17 cellular contexts compared by ENCODE assay signal in the genomic region with DNA sequence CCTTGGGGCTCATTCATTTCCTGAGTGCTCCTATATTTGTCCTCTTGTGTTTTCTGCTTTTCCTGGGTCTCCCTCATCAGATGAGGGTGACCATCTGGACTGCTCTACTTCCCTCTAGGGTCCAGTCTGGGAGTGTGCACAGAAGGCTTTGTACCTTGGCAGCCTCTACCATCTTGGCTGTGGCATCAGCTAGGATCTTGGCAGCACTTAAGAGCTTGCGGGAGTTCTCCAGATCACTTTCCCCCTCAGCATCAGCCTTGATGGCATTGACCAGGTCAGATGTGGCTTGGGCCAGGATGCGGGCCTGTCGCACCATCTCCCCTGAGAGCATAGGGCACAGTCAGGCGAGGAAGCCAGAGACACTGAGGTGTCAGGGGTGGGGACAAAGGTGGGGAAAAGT. TPM values are rescaled to one million over a fixed set of nuclear protein-coding genes. Genes with fewer than 3 reads are reported as not detected.
DNase-seq lines count a peak whose midpoint lies in the region; ATAC-seq and TF ChIP-seq lines count a peak whose summit lies in the region.
"Had no signal": no experiment of that assay in that cellular context is flagged by ENCODE, and none has a peak within 500 bp of the region (broad histone marks: within the 10 kb centered on the region; RNA-seq: fewer than 3 reads in every experiment).

No MANE protein-coding gene starts in this region.

- TF ChIP-seq CTCF in activated CD8-positive, alpha-beta T cell treated with anti-CD3 and anti-CD28 coated beads for 36 hours (IDR thresholded peaks at IDR 0.05), result no peak
- TF ChIP-seq CTCF in foreskin fibroblast (IDR thresholded peaks at IDR 0.05; ENCODE audit: low read depth, low read length) (peak; percentile 6), tibial artery (IDR thresholded peaks at IDR 0.05) (peak; percentile 31 to 40)

- H3K27me3 ChIP-seq in tibial artery, result no peaks in the 10 kb centered on the region
- H3K27me3 ChIP-seq: colonic mucosa, transverse colon had no signal

- H3K36me3 Mint-ChIP-seq in activated CD4-positive, alpha-beta memory T cell treated with anti-CD3 and anti-CD28 coated beads, Interleukin-2, amount 10 ng/mL, durations not matched to agents 7 days and 5 days (ENCODE audit: low read depth), result peaks cover 91% of the 10 kb centered on the region
- peaks cover 61% of the 10 kb centered on the region for H3K36me3 Mint-ChIP-seq in activated CD4-positive, alpha-beta memory T cell treated with anti-CD3 and anti-CD28 coated beads for 36 hours
- peaks cover 46% of the 10 kb centered on the region for H3K36me3 Mint-ChIP-seq in activated CD8-positive, alpha-beta T cell treated with anti-CD3 and anti-CD28 coated beads for 36 hours (ENCODE audit: low read depth)

- peaks cover 98 to 100% (median 100%) of the 10 kb centered on the region in 3 donors for H3K36me3 ChIP-seq in tibial artery

- H3K4me3 ChIP-seq in foreskin fibroblast (ENCODE audit: low read depth in 1 of 2, low read length in 2 of 2) (no peak overlapping the region), tibial artery (no peak overlapping the region)
- H3K4me3 ChIP-seq: colonic mucosa, skin epidermis, transverse colon had no signal

- peak overlapping the region; percentile 4 for H3K27ac Mint-ChIP-seq in activated CD4-positive, alpha-beta memory T cell treated with anti-CD3 and anti-CD28 coated beads, Interleukin-2, amount 10 ng/mL, durations not matched to agents 7 days and 5 days
- H3K27ac Mint-ChIP-seq in activated CD4-positive, alpha-beta memory T cell treated with anti-CD3 and anti-CD28 coated beads for 36 hours, result no peak overlapping the region
- peak overlapping the region; percentile 58 for H3K27ac Mint-ChIP-seq in activated CD8-positive, alpha-beta T cell treated with anti-CD3 and anti-CD28 coated beads for 36 hours
- H3K27ac Mint-ChIP-seq: activated CD4-positive, alpha-beta T cell treated with anti-CD3 and anti-CD28 coated beads, Interleukin-2, amount 10 ng/mL, durations not matched to agents 7 days and 5 days had no signal

- H3K4me1 Mint-ChIP-seq in activated CD4-positive, alpha-beta memory T cell treated with anti-CD3 and anti-CD28 coated beads, Interleukin-2, amount 10 ng/mL, durations not matched to agents 7 days and 5 days, result no peaks in the 10 kb centered on the region
- peaks cover 15% of the 10 kb centered on the region for H3K4me1 Mint-ChIP-seq in activated CD4-positive, alpha-beta memory T cell treated with anti-CD3 and anti-CD28 coated beads for 36 hours (ENCODE audit: low read depth)
- H3K4me1 Mint-ChIP-seq in activated CD8-positive, alpha-beta T cell treated with anti-CD3 and anti-CD28 coated beads for 36 hours (ENCODE audit: low read depth), result peaks cover 4% of the 10 kb centered on the region
- H3K4me1 Mint-ChIP-seq: activated CD4-positive, alpha-beta T cell treated with anti-CD3 and anti-CD28 coated beads, Interleukin-2, amount 10 ng/mL, durations not matched to agents 7 days and 5 days had no signal

- intact Hi-C loops in activated CD4-positive, alpha-beta memory T cell treated with anti-CD3 and anti-CD28 coated beads for 36 hours (cut with micrococcal nuclease), result no loop called here
- intact Hi-C loops in activated CD8-positive, alpha-beta T cell treated with anti-CD3 and anti-CD28 coated beads for 36 hours (cut with micrococcal nuclease), result no loop called here
- intact Hi-C loops in tibial artery (cut with DNase I; ENCODE audit: low total_unique reads), result no loop called here

- CTCF ChIA-PET in activated CD4-positive, alpha-beta memory T cell treated with anti-CD3 and anti-CD28 coated beads, Interleukin-2, amount 10 ng/mL, durations not matched to agents 7 days and 5 days (lab: Charles Lee), result interaction anchor here (1.7 kb wide), 1 partner anchor 11 kb away, joined by 6 read pairs; no protein-coding TSS in a partner anchor
- CTCF ChIA-PET in activated CD4-positive, alpha-beta memory T cell treated with anti-CD3 and anti-CD28 coated beads for 36 hours (lab: Charles Lee), result interaction anchor here (6.5 kb wide), 1 partner anchor 20 kb away, joined by 55 read pairs; no protein-coding TSS in a partner anchor
- CTCF ChIA-PET in activated CD8-positive, alpha-beta T cell treated with anti-CD3 and anti-CD28 coated beads for 36 hours (lab: Charles Lee), result interaction anchor here (1.4 to 15.2 kb wide), 2 partner anchors 11 to 20 kb away, joined by 7 to 121 read pairs; no protein-coding TSS in a partner anchor

- no peaks in the 10 kb centered on the region for H3K27me3 Mint-ChIP-seq in activated CD4-positive, alpha-beta memory T cell treated with anti-CD3 and anti-CD28 coated beads, Interleukin-2, amount 10 ng/mL, durations not matched to agents 7 days and 5 days
- no peaks in the 10 kb centered on the region for H3K27me3 Mint-ChIP-seq in activated CD4-positive, alpha-beta memory T cell treated with anti-CD3 and anti-CD28 coated beads for 36 hours
- no peaks in the 10 kb centered on the region for H3K27me3 Mint-ChIP-seq in activated CD8-positive, alpha-beta T cell treated with anti-CD3 and anti-CD28 coated beads for 36 hours
- H3K27me3 Mint-ChIP-seq: activated CD4-positive, alpha-beta T cell treated with anti-CD3 and anti-CD28 coated beads, Interleukin-2, amount 10 ng/mL, durations not matched to agents 7 days and 5 days; IgD-negative memory B cell; naive thymus-derived CD4-positive, alpha-beta T cell had no signal

- H3K4me1 ChIP-seq in tibial artery, result peaks cover 0 to 11% (median 3%) of the 10 kb centered on the region in 4 donors
- H3K4me1 ChIP-seq: colonic mucosa, transverse colon had no signal

- no peak for ATAC-seq in activated CD8-positive, alpha-beta T cell treated with anti-CD3 and anti-CD28 coated beads for 36 hours
- ATAC-seq: naive thymus-derived CD4-positive, alpha-beta T cell had no signal

- H3K4me3 Mint-ChIP-seq in activated CD4-positive, alpha-beta memory T cell treated with anti-CD3 and anti-CD28 coated beads, Interleukin-2, amount 10 ng/mL, durations not matched to agents 7 days and 5 days, result no peak overlapping the region
- H3K4me3 Mint-ChIP-seq in activated CD4-positive, alpha-beta memory T cell treated with anti-CD3 and anti-CD28 coated beads for 36 hours, result no peak overlapping the region
- H3K4me3 Mint-ChIP-seq in activated CD8-positive, alpha-beta T cell treated with anti-CD3 and anti-CD28 coated beads for 36 hours, result no peak overlapping the region
- H3K4me3 Mint-ChIP-seq: activated CD4-positive, alpha-beta T cell treated with anti-CD3 and anti-CD28 coated beads, Interleukin-2, amount 10 ng/mL, durations not matched to agents 7 days and 5 days; naive thymus-derived CD4-positive, alpha-beta T cell had no signal

- no peaks in the 10 kb centered on the region for H3K9me3 Mint-ChIP-seq in activated CD4-positive, alpha-beta memory T cell treated with anti-CD3 and anti-CD28 coated beads, Interleukin-2, amount 10 ng/mL, durations not matched to agents 7 days and 5 days
- H3K9me3 Mint-ChIP-seq in activated CD4-positive, alpha-beta memory T cell treated with anti-CD3 and anti-CD28 coated beads for 36 hours, result no peaks in the 10 kb centered on the region
- no peaks in the 10 kb centered on the region for H3K9me3 Mint-ChIP-seq in activated CD8-positive, alpha-beta T cell treated with anti-CD3 and anti-CD28 coated beads for 36 hours
- H3K9me3 Mint-ChIP-seq: activated CD4-positive, alpha-beta T cell treated with anti-CD3 and anti-CD28 coated beads, Interleukin-2, amount 10 ng/mL, durations not matched to agents 7 days and 5 days; IgD-negative memory B cell had no signal

- H3K9me3 ChIP-seq in tibial artery, result no peaks in the 10 kb centered on the region
- H3K9me3 ChIP-seq: colonic mucosa, transverse colon had no signal

- POLR2A ChIA-PET in activated CD4-positive, alpha-beta memory T cell treated with anti-CD3 and anti-CD28 coated beads, Interleukin-2, amount 10 ng/mL, durations not matched to agents 7 days and 5 days (lab: Charles Lee), result no interaction called here
- POLR2A ChIA-PET in activated CD4-positive, alpha-beta memory T cell treated with anti-CD3 and anti-CD28 coated beads for 36 hours (lab: Charles Lee), result interaction anchor here (0.9 to 1.4 kb wide), 2 partner anchors 12 to 20 kb away, joined by 3 to 5 read pairs; no protein-coding TSS in a partner anchor
- POLR2A ChIA-PET in activated CD8-positive, alpha-beta T cell treated with anti-CD3 and anti-CD28 coated beads for 36 hours (lab: Charles Lee), result interaction anchor here (1.1 to 1.7 kb wide), 3 partner anchors 12 to 68 kb away, joined by 3 to 5 read pairs (median 4); no protein-coding TSS in a partner anchor

- DNase-seq in activated CD4-positive, alpha-beta memory T cell treated with anti-CD3 and anti-CD28 coated beads, Interleukin-2, amount 10 ng/mL, durations not matched to agents 7 days and 5 days, result no peak
- DNase-seq in activated CD4-positive, alpha-beta memory T cell treated with anti-CD3 and anti-CD28 coated beads for 36 hours, result no peak
- no peak for DNase-seq in activated CD8-positive, alpha-beta T cell treated with anti-CD3 and anti-CD28 coated beads for 36 hours
- no peak for DNase-seq in foreskin fibroblast
- DNase-seq in tibial artery, result no peak
- no peak for DNase-seq in activated naive CD4-positive, alpha-beta T cell treated with anti-CD3 and anti-CD28 coated beads, Interleukin-2, amount 50 U/mL, for 16 hours
- DNase-seq in NCI-H128 (lab: John Stamatoyannopoulos, UW; ENCODE audit: unreplicated experiment), result no peak
- no peak for DNase-seq in NCI-H1105 (lab: John Stamatoyannopoulos, UW)
- DNase-seq: activated CD4-positive, alpha-beta T cell treated with anti-CD3 and anti-CD28 coated beads, Interleukin-2, amount 10 ng/mL, durations not matched to agents 7 days and 5 days; activated effector memory CD4-positive, alpha-beta T cell treated with Interleukin-2 at 50 U/mL for 16 hours; colonic mucosa; islet precursor cell; naive thymus-derived CD4-positive, alpha-beta T cell; NCI-H2081 treated with DMSO at 0.1 percent for 48 hours; transverse colon had no signal

- H3K27ac ChIP-seq in tibial artery, result peak overlapping the region; percentile 60 to 66
- H3K27ac ChIP-seq: colonic mucosa, skin epidermis, transverse colon had no signal

RNA-seq across cellular contexts. Expression of a gene that starts 15.8 kb away (rescaled TPM):
- 100 to 1,000 TPM; 341 to 354 TPM for total RNA-seq in activated CD4-positive, alpha-beta memory T cell treated with anti-CD3 and anti-CD28 coated beads, Interleukin-2, amount 10 ng/mL, durations not matched to agents 7 days and 5 days
- total RNA-seq in activated CD4-positive, alpha-beta memory T cell treated with anti-CD3 and anti-CD28 coated beads for 36 hours, result 100 to 1,000 TPM; 285 to 287 TPM
- total RNA-seq in activated CD8-positive, alpha-beta T cell treated with anti-CD3 and anti-CD28 coated beads for 36 hours, result 100 to 1,000 TPM; 212 to 219 TPM

RNA-seq across cellular contexts. Expression of a gene that starts 16.2 kb away (rescaled TPM):
- total RNA-seq in activated CD4-positive, alpha-beta memory T cell treated with anti-CD3 and anti-CD28 coated beads, Interleukin-2, amount 10 ng/mL, durations not matched to agents 7 days and 5 days, result 10 to 100 TPM; 23.2 to 24.1 TPM
- total RNA-seq in activated CD4-positive, alpha-beta memory T cell treated with anti-CD3 and anti-CD28 coated beads for 36 hours, result 10 to 100 TPM; 27.7 to 29.9 TPM
- total RNA-seq in activated CD8-positive, alpha-beta T cell treated with anti-CD3 and anti-CD28 coated beads for 36 hours, result 10 to 100 TPM; 22.3 to 22.4 TPM

RNA-seq across cellular contexts. Expression of a gene that starts 26.5 kb away (rescaled TPM):
- total RNA-seq in activated CD4-positive, alpha-beta memory T cell treated with anti-CD3 and anti-CD28 coated beads, Interleukin-2, amount 10 ng/mL, durations not matched to agents 7 days and 5 days, result 1 to 10 TPM; 8.9 to 9.2 TPM
- 1 to 10 TPM; 3.9 to 5.3 TPM for total RNA-seq in activated CD4-positive, alpha-beta memory T cell treated with anti-CD3 and anti-CD28 coated beads for 36 hours
- 1 to 10 TPM; 4.8 to 5.3 TPM for total RNA-seq in activated CD8-positive, alpha-beta T cell treated with anti-CD3 and anti-CD28 coated beads for 36 hours

RNA-seq across cellular contexts. Expression of a gene that starts 32.8 kb away (rescaled TPM):
- 10 to 100 TPM; 45.8 to 49.1 TPM for total RNA-seq in activated CD4-positive, alpha-beta memory T cell treated with anti-CD3 and anti-CD28 coated beads, Interleukin-2, amount 10 ng/mL, durations not matched to agents 7 days and 5 days
- total RNA-seq in activated CD4-positive, alpha-beta memory T cell treated with anti-CD3 and anti-CD28 coated beads for 36 hours, result 10 to 100 TPM; 30.4 to 30.7 TPM
- 10 to 100 TPM; 21.2 to 22.3 TPM for total RNA-seq in activated CD8-positive, alpha-beta T cell treated with anti-CD3 and anti-CD28 coated beads for 36 hours

RNA-seq across cellular contexts. Expression of a gene that starts 32.9 kb away (rescaled TPM):
- total RNA-seq in activated CD4-positive, alpha-beta memory T cell treated with anti-CD3 and anti-CD28 coated beads, Interleukin-2, amount 10 ng/mL, durations not matched to agents 7 days and 5 days, result 10 to 100 TPM; 29.1 to 29.5 TPM
- 10 to 100 TPM; 17.4 to 18.0 TPM for total RNA-seq in activated CD4-positive, alpha-beta memory T cell treated with anti-CD3 and anti-CD28 coated beads for 36 hours
- 10 to 100 TPM; 13.0 to 14.8 TPM for total RNA-seq in activated CD8-positive, alpha-beta T cell treated with anti-CD3 and anti-CD28 coated beads for 36 hours
